ENCODE assay signal across 26 cellular contexts in the genomic region with DNA sequence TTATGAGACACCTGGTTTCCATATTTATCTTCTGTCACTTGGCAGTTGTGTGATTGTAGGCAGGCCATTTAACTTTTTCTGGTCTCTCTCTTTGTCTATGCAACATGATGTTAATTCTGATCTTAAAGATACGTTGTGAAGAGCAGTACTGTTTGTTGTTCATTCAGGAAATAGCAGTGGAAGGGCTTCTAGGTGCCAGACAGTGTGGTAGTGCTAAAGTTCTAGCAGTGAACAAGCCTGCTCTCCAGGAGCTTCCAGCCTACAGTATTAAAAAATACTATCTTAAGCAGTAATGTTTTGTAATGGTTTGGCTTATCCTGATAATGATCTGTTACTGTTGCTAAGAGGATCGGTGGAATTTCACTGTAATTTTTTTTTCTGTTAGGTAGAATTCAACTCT.
"Had no signal": no experiment of that assay in that cellular context is flagged by ENCODE, and none has a peak within 500 bp of the region (broad histone marks: within the 10 kb centered on the region; RNA-seq: fewer than 3 reads in every experiment).

No MANE protein-coding gene starts in this region.

- H3K27ac ChIP-seq: adrenal gland, ascending aorta, brain microvascular endothelial cell, esophagus squamous epithelium, heart right ventricle, lower lobe of right lung, pancreas, psoas muscle, right atrium auricular region, spleen, thoracic aorta had no signal

- ATAC-seq: activated CD4-positive, CD25-positive, alpha-beta regulatory T cell treated with anti-CD3 and anti-CD28 coated beads, Interleukin-2, amount 50 U/mL, for 24 hours; activated CD8-positive, alpha-beta memory T cell treated with anti-CD3 and anti-CD28 coated beads, Interleukin-2, amount 10 ng/mL, durations not matched to agents 7 days and 5 days; activated CD8-positive, alpha-beta T cell treated with anti-CD3 and anti-CD28 coated beads for 36 hours; heart right ventricle; left lobe of liver; lower lobe of right lung; pancreas; T-helper 17 cell had no signal

- H3K27me3 Mint-ChIP-seq: activated CD4-positive, alpha-beta T cell treated with anti-CD3 and anti-CD28 coated beads, Interleukin-2, amount 10 ng/mL, durations not matched to agents 7 days and 5 days; activated CD8-positive, alpha-beta memory T cell treated with anti-CD3 and anti-CD28 coated beads, Interleukin-2, amount 10 ng/mL, durations not matched to agents 7 days and 5 days; activated CD8-positive, alpha-beta T cell treated with anti-CD3 and anti-CD28 coated beads for 36 hours; activated naive CD8-positive, alpha-beta T cell; T-helper 17 cell; type B pancreatic cell had no signal

- H3K27me3 ChIP-seq: adrenal gland, ascending aorta, brain microvascular endothelial cell, esophagus squamous epithelium, heart right ventricle, pancreas, right atrium auricular region, spleen had no signal

- H3K9me3 ChIP-seq: adrenal gland, ascending aorta, esophagus squamous epithelium, heart right ventricle, lower lobe of right lung, pancreas, psoas muscle, right atrium auricular region, spleen, thoracic aorta had no signal

- H3K9me3 Mint-ChIP-seq: activated CD4-positive, alpha-beta T cell treated with anti-CD3 and anti-CD28 coated beads, Interleukin-2, amount 10 ng/mL, durations not matched to agents 7 days and 5 days; activated CD8-positive, alpha-beta T cell treated with anti-CD3 and anti-CD28 coated beads for 36 hours; nephron; type B pancreatic cell had no signal

- H3K4me3 Mint-ChIP-seq: activated CD4-positive, alpha-beta T cell treated with anti-CD3 and anti-CD28 coated beads, Interleukin-2, amount 10 ng/mL, durations not matched to agents 7 days and 5 days; activated CD8-positive, alpha-beta memory T cell treated with anti-CD3 and anti-CD28 coated beads, Interleukin-2, amount 10 ng/mL, durations not matched to agents 7 days and 5 days; activated CD8-positive, alpha-beta T cell treated with anti-CD3 and anti-CD28 coated beads for 36 hours; activated naive CD8-positive, alpha-beta T cell; nephron; T-helper 17 cell; type B pancreatic cell had no signal

- H3K27ac Mint-ChIP-seq: activated CD4-positive, alpha-beta T cell treated with anti-CD3 and anti-CD28 coated beads, Interleukin-2, amount 10 ng/mL, durations not matched to agents 7 days and 5 days; activated CD8-positive, alpha-beta memory T cell treated with anti-CD3 and anti-CD28 coated beads, Interleukin-2, amount 10 ng/mL, durations not matched to agents 7 days and 5 days; activated CD8-positive, alpha-beta T cell treated with anti-CD3 and anti-CD28 coated beads for 36 hours; activated naive CD8-positive, alpha-beta T cell; nephron; T-helper 17 cell; type B pancreatic cell had no signal

- H3K4me3 ChIP-seq: adrenal gland, ascending aorta, esophagus squamous epithelium, heart right ventricle, lower lobe of right lung, pancreas, psoas muscle, right atrium auricular region, spleen, thoracic aorta had no signal

- DNase-seq: activated CD4-positive, alpha-beta T cell treated with anti-CD3 and anti-CD28 coated beads, Interleukin-2, amount 10 ng/mL, durations not matched to agents 7 days and 5 days; activated CD8-positive, alpha-beta memory T cell treated with anti-CD3 and anti-CD28 coated beads, Interleukin-2, amount 10 ng/mL, durations not matched to agents 7 days and 5 days; activated CD8-positive, alpha-beta T cell treated with anti-CD3 and anti-CD28 coated beads for 36 hours; activated T-cell treated with anti-CD3 and anti-CD28 coated beads for 4 hours; adrenal gland; brain microvascular endothelial cell; central memory CD4-positive, alpha-beta T cell; effector memory CD4-positive, alpha-beta T cell; esophagus squamous epithelium; heart right ventricle; lower lobe of right lung; pancreas; psoas muscle; spleen; stimulated activated CD4-positive, alpha-beta T cell treated with anti-CD3 and anti-CD28 coated beads, Interleukin-4, amount 100 ng/mL, for 1 hour; stimulated activated naive CD4-positive, alpha-beta T cell; SW 1271; T-helper 17 cell had no signal

- H3K4me1 Mint-ChIP-seq: nephron had no signal

- H3K4me1 ChIP-seq: ascending aorta had no signal
